21 cellular contexts compared by ENCODE assay signal in the genomic region with DNA sequence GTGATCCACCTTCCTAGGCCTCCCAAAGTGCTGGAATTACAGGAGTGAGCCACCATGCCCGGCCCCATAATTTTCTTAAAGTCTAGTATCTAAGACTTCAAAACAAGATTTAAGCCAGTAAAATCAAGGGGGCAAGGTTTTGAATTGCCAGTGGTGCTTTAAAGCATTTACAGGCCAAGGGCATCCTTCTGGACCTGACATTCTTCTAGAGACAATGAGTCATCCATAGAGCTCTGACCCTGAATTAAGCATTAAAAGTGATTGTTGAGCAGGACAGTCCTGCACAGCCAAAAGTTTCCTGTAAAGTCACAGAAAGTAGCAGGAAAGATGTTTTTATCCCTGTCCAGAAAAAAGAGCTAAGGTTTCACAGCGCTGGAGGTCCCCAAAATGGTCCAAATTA. TPM values are rescaled to one million over a fixed set of nuclear protein-coding genes. Genes with fewer than 3 reads are reported as not detected.
DNase-seq lines count a peak whose midpoint lies in the region; ATAC-seq and TF ChIP-seq lines count a peak whose summit lies in the region.
"Had no signal": no experiment of that assay in that cellular context is flagged by ENCODE, and none has a peak within 500 bp of the region (broad histone marks: within the 10 kb centered on the region; RNA-seq: fewer than 3 reads in every experiment).

No MANE protein-coding gene starts in this region.

- POLR2A ChIA-PET in A673 (lab: Charles Lee; ENCODE audit: low non-redundant PET) (no interaction called here), OCI-LY7 (lab: Charles Lee) (interaction anchor here (0.6 kb wide), 1 partner anchor 22 kb away, joined by 5 read pairs; no protein-coding TSS in a partner anchor)

- H3K4me1 ChIP-seq in A673 (ENCODE audit: insufficient read depth, low read length, poor library complexity, severe bottlenecking) (peaks cover 18% of the 10 kb centered on the region), OCI-LY7 (ENCODE audit: insufficient read depth, low read length, poor library complexity, severe bottlenecking) (peaks cover 36% of the 10 kb centered on the region)

- no peak overlapping the region for H2AFZ ChIP-seq in OCI-LY7 (ENCODE audit: low read length)

- peaks cover 56 to 61% of the 10 kb centered on the region in 2 donors for H3K4me1 Mint-ChIP-seq in natural killer cell
- H3K4me1 Mint-ChIP-seq in activated naive CD4-positive, alpha-beta T cell treated with anti-CD3 and anti-CD28 coated beads, Interleukin-2, amount 10 ng/mL, durations not matched to agents 7 days and 5 days: peaks cover 54% of the 10 kb centered on the region

- no peaks in the 10 kb centered on the region for H4K20me1 ChIP-seq in OCI-LY7 (ENCODE audit: insufficient read depth, low read length)
- H4K20me1 ChIP-seq: BLaER1 had no signal

- CTCF ChIA-PET in A673 (lab: Charles Lee): no interaction called here
- CTCF ChIA-PET in OCI-LY7 (lab: Charles Lee; ENCODE audit: unreplicated experiment): no interaction called here
- CTCF ChIA-PET in activated naive CD4-positive, alpha-beta T cell treated with anti-CD3 and anti-CD28 coated beads, Interleukin-2, amount 10 ng/mL, durations not matched to agents 7 days and 5 days (lab: Charles Lee): no interaction called here

- H3K27me3 Mint-ChIP-seq in natural killer cell (ENCODE audit: low read depth in 2 of 2): no peaks in the 10 kb centered on the region
- H3K27me3 Mint-ChIP-seq in activated naive CD4-positive, alpha-beta T cell treated with anti-CD3 and anti-CD28 coated beads, Interleukin-2, amount 10 ng/mL, durations not matched to agents 7 days and 5 days: no peaks in the 10 kb centered on the region
- H3K27me3 Mint-ChIP-seq: CD8-positive, alpha-beta memory T cell had no signal

- H3K4me3 ChIP-seq in A673 (ENCODE audit: low read depth, low read length, poor library complexity, severe bottlenecking) (no peak overlapping the region), choroid plexus epithelial cell (ENCODE audit: low read depth, low read length) (no peak overlapping the region), OCI-LY7 (ENCODE audit: low read depth, low read length, poor library complexity, severe bottlenecking) (no peak overlapping the region)
- H3K4me3 ChIP-seq: BLaER1 had no signal

- no peaks in the 10 kb centered on the region for H3K9me2 ChIP-seq in OCI-LY7 (ENCODE audit: insufficient read depth, low read length)
- H3K9me2 ChIP-seq: SK-N-SH had no signal

- intact Hi-C loops in A673 (cut with micrococcal nuclease; ENCODE audit: unreplicated experiment): no loop called here
- intact Hi-C loops in natural killer cell (cut with micrococcal nuclease): no loop called here
- intact Hi-C loops in OCI-LY7 (cut with micrococcal nuclease; ENCODE audit: unreplicated experiment): no loop called here

- H3K4me3 Mint-ChIP-seq in natural killer cell: no peak overlapping the region
- H3K4me3 Mint-ChIP-seq in activated naive CD4-positive, alpha-beta T cell treated with anti-CD3 and anti-CD28 coated beads, Interleukin-2, amount 10 ng/mL, durations not matched to agents 7 days and 5 days: no peak overlapping the region

- no peak overlapping the region for H3K4me2 ChIP-seq in OCI-LY7 (ENCODE audit: low read length)
- H3K4me2 ChIP-seq: SK-N-SH had no signal

- H3K27ac ChIP-seq in A673 (ENCODE audit: low read depth, low read length, poor library complexity, severe bottlenecking) (peak overlapping the region; percentile 39), OCI-LY7 (ENCODE audit: low read depth, low read length, poor library complexity, severe bottlenecking) (no peak overlapping the region)
- H3K27ac ChIP-seq: BLaER1 had no signal

- no peak for ATAC-seq in natural killer cell

- H3K36me3 Mint-ChIP-seq in natural killer cell: no peaks in the 10 kb centered on the region
- H3K36me3 Mint-ChIP-seq in activated naive CD4-positive, alpha-beta T cell treated with anti-CD3 and anti-CD28 coated beads, Interleukin-2, amount 10 ng/mL, durations not matched to agents 7 days and 5 days: peaks cover 17% of the 10 kb centered on the region

- H3K9me3 Mint-ChIP-seq in natural killer cell: no peaks in the 10 kb centered on the region
- no peaks in the 10 kb centered on the region for H3K9me3 Mint-ChIP-seq in activated naive CD4-positive, alpha-beta T cell treated with anti-CD3 and anti-CD28 coated beads, Interleukin-2, amount 10 ng/mL, durations not matched to agents 7 days and 5 days

- no peaks in the 10 kb centered on the region for H3K27me3 ChIP-seq in A673 (replicated peaks; ENCODE audit: insufficient read depth, low read depth, low read length, poor library complexity)
- H3K27me3 ChIP-seq: BLaER1 had no signal

- H3K36me3 ChIP-seq in A673 (ENCODE audit: insufficient read depth, low read length, poor library complexity, severe bottlenecking): no peaks in the 10 kb centered on the region
- no peaks in the 10 kb centered on the region for H3K36me3 ChIP-seq in OCI-LY7 (ENCODE audit: insufficient read depth, low read length)
- H3K36me3 ChIP-seq: BLaER1 had no signal

- TF ChIP-seq CTCF in A673 (conservative IDR thresholded peaks at IDR 0.05; ENCODE audit: low read depth, low read length) (no peak), choroid plexus epithelial cell (conservative IDR thresholded peaks at IDR 0.05; ENCODE audit: low read depth, low read length) (no peak), natural killer cell (IDR thresholded peaks at IDR 0.05) (no peak), OCI-LY7 (conservative IDR thresholded peaks at IDR 0.05; ENCODE audit: low read length) (no peak)

- H3K9me3 ChIP-seq in A673 (ENCODE audit: low read depth, low read length, poor library complexity, severe bottlenecking) (no peaks in the 10 kb centered on the region), OCI-LY7 (ENCODE audit: low read length) (no peaks in the 10 kb centered on the region)
- H3K9me3 ChIP-seq: SK-N-SH had no signal

- BruUV-seq in A673 (replicated peaks; lab: Mats Ljungman, UMichigan) (no TSS peak), OCI-LY7 (replicated peaks; lab: Mats Ljungman, UMichigan) (no TSS peak)

- peak overlapping the region; percentile 51 to 78 for H3K27ac Mint-ChIP-seq in natural killer cell
- no peak overlapping the region for H3K27ac Mint-ChIP-seq in activated naive CD4-positive, alpha-beta T cell treated with anti-CD3 and anti-CD28 coated beads, Interleukin-2, amount 10 ng/mL, durations not matched to agents 7 days and 5 days

- H3K79me2 ChIP-seq in OCI-LY7 (ENCODE audit: insufficient read depth, low read depth, low read length): no peaks in the 10 kb centered on the region

- DNase-seq in A673 (ENCODE audit: low spot score): no peak
- DNase-seq in ELR (ENCODE audit: low read depth): peak; percentile 19
- peak; percentile 41 for DNase-seq in choroid plexus epithelial cell (ENCODE audit: low read depth)
- no peak for DNase-seq in natural killer cell
- no peak for DNase-seq in Kasumi-1 (lab: John Stamatoyannopoulos, UW)
- no peak for DNase-seq in OCI-LY7 (ENCODE audit: low spot score)
- DNase-seq in effector CD8-positive, alpha-beta T cell (lab: John Stamatoyannopoulos, UW): no peak
- no peak for DNase-seq in activated naive CD4-positive, alpha-beta T cell treated with anti-CD3 and anti-CD28 coated beads, Interleukin-2, amount 10 ng/mL, durations not matched to agents 7 days and 5 days
- DNase-seq: 8988T; CD8-positive, alpha-beta memory T cell; DMS53; H7; NCI-H1694 treated with DMSO at 0.1 percent for 48 hours; NCI-H2107; NCI-H226; NCI-H524; SHP77; SK-N-SH had no signal

RNA-seq across cellular contexts. Expression of a gene that starts 50.9 kb away (rescaled TPM):
- total RNA-seq in A673 (2021) (0.39 and 0.47 TPM in 2 replicates), natural killer cell (not detected), OCI-LY7 (2022) (not detected in 2 replicates)
- not detected in 2 replicates for total RNA-seq in OCI-LY7 (2014; rRNA removed; shearing (Covaris generic))
- total RNA-seq: LHCN-M2, RPMI7951 had no signal

Comparison
In these comparisons a context has a peak if more than half of its experiments do, and no peak if none do; other contexts are left out.
1. DNase-seq: peak in ELR (single experiment) and choroid plexus epithelial cell (single experiment); none in A673 (single experiment), natural killer cell (single experiment), Kasumi-1 (0 of 2), OCI-LY7 (single experiment), effector CD8-positive, alpha-beta T cell (single experiment) and activated naive CD4-positive, alpha-beta T cell treated with anti-CD3 and anti-CD28 coated beads, Interleukin-2, amount 10 ng/mL, durations not matched to agents 7 days and 5 days (single experiment).